1 cellular context compared by ENCODE assay signal in genomic region chr20:63553251-63553932, GRCh38.
TF ChIP-seq lines count a peak whose summit lies in the region.

No MANE protein-coding gene starts in this region.

TF ChIP-seq in K562, 482 proteins besides CTCF, POLR2A, EP300 and RAD21:
- peak; percentile 82 for TF ChIP-seq SP1 (CRISPR knock-in tag; IDR thresholded peaks at IDR 0.05)
- peak; percentile 91 for TF ChIP-seq ZNF740 (CRISPR knock-in tag; IDR thresholded peaks at IDR 0.05)
- peak in 1 of 2 experiments; percentile 91; a peak in 2 of 4 replicates for TF ChIP-seq ZNF740 (tag; IDR thresholded peaks at IDR 0.05)
- peak; percentile 52 for TF ChIP-seq KDM5B (IDR thresholded peaks at IDR 0.05; ENCODE audit: insufficient replicate concordance, low read depth, low read length)
- peak; percentile 16 for TF ChIP-seq PRDM10 (IDR thresholded peaks at IDR 0.05; ENCODE audit: partially characterized antibody)
- no peak for TF ChIP-seq MEF2A (IDR thresholded peaks at IDR 0.05; ENCODE audit: control insufficient read depth, low read depth, low read length)
- TF ChIP-seq VEZF1 (CRISPR knock-in tag; IDR thresholded peaks at IDR 0.05), result peak; percentile 83
- no peak for TF ChIP-seq KHSRP (IDR thresholded peaks at IDR 0.05)
- TF ChIP-seq NRF1 (conservative IDR thresholded peaks at IDR 0.05 in 1 of 2, IDR thresholded peaks at IDR 0.05 in 1 of 2), result peak; percentile 86 to 87
- TF ChIP-seq HDGF (IDR thresholded peaks at IDR 0.05), result 0 out of 2 replicates have a peak, but pooled peaks have one; percentile 52
- 0 out of 2 replicates have a peak, but pooled peaks have one; percentile 61 for TF ChIP-seq CXXC5 (CRISPR knock-in tag; IDR thresholded peaks at IDR 0.05)
- TF ChIP-seq CCNT2 (IDR thresholded peaks at IDR 0.05; ENCODE audit: borderline replicate concordance, extremely low read depth, insufficient read length, low read depth, low read length), result peak; percentile 76
- peak; percentile 10; the same call in 1 of the 2 replicates for TF ChIP-seq TFAP4 (CRISPR knock-in tag; IDR thresholded peaks at IDR 0.05; ENCODE audit: borderline replicate concordance)
- 0 out of 4 replicates have a peak, but pooled peaks of 1 of the 2 experiments have one; percentile 25 for TF ChIP-seq KDM4B (IDR thresholded peaks at IDR 0.05; ENCODE audit: borderline replicate concordance in 2 of 2, low read depth in 1 of 2)
- TF ChIP-seq RBFOX2 (IDR thresholded peaks at IDR 0.05; ENCODE audit: low read depth, low read length), result peak; percentile 35
- TF ChIP-seq HMGN3 (IDR thresholded peaks at IDR 0.05; ENCODE audit: borderline replicate concordance, extremely low read depth, insufficient read length, low read depth, low read length), result peak; percentile 74
- TF ChIP-seq MAZ (CRISPR knock-in tag; conservative IDR thresholded peaks at IDR 0.05 in 1 of 2, IDR thresholded peaks at IDR 0.05 in 1 of 2), result peak; percentile 45 to 60; a peak in 2 of 4 replicates
- peak; percentile 1; the same call in 1 of the 2 replicates for TF ChIP-seq GABPB1 (CRISPR knock-in tag; IDR thresholded peaks at IDR 0.05)
- peak; percentile 10; the same call in 1 of the 2 replicates for TF ChIP-seq ZBTB7A (IDR thresholded peaks at IDR 0.05; ENCODE audit: borderline replicate concordance, control insufficient read depth, low read depth, low read length)
- 0 out of 2 replicates have a peak, but pooled peaks have one; percentile 50 for TF ChIP-seq RB1 (IDR thresholded peaks at IDR 0.05; ENCODE audit: low read depth)
- TF ChIP-seq SIN3A (IDR thresholded peaks at IDR 0.05; ENCODE audit: borderline replicate concordance in 2 of 2, control insufficient read depth in 1 of 2, low read depth in 2 of 2, low read length in 2 of 2), result peak in 1 of 2 experiments; percentile 56; a peak in 1 of 4 replicates
- TF ChIP-seq POLR2B (IDR thresholded peaks at IDR 0.05; ENCODE audit: low read depth, partially characterized antibody), result no peak
- peak; percentile 44; the same call in 1 of the 2 replicates for TF ChIP-seq MBD2 (IDR thresholded peaks at IDR 0.05; ENCODE audit: borderline replicate concordance, low read depth)
- 0 out of 2 replicates have a peak, but pooled peaks have one; percentile 11 for TF ChIP-seq KDM2B (CRISPR knock-in tag; IDR thresholded peaks at IDR 0.05)
- no peak for TF ChIP-seq HDAC1 (IDR thresholded peaks at IDR 0.05)
- TF ChIP-seq PHF8 (IDR thresholded peaks at IDR 0.05; ENCODE audit: borderline replicate concordance, low read length), result peak; percentile 56; the same call in 1 of the 2 replicates
- 0 out of 2 replicates have a peak, but pooled peaks have one; percentile 16 for TF ChIP-seq TOE1 (IDR thresholded peaks at IDR 0.05; ENCODE audit: borderline replicate concordance)
- no peak for TF ChIP-seq TOE1 (CRISPR knock-in tag; IDR thresholded peaks at IDR 0.05; ENCODE audit: borderline replicate concordance, low read depth)
- TF ChIP-seq ZNF12 (CRISPR knock-in tag; IDR thresholded peaks at IDR 0.05), result no peak
- peak; percentile 55 for TF ChIP-seq POLR2G (IDR thresholded peaks at IDR 0.05; ENCODE audit: low read depth, low read length)
- TF ChIP-seq ETS1 (conservative IDR thresholded peaks at IDR 0.05; ENCODE audit: control insufficient read depth, low read depth, low read length), result 0 out of 2 replicates have a peak, but pooled peaks have one; percentile 12
- TF ChIP-seq RBM25 (IDR thresholded peaks at IDR 0.05; ENCODE audit: low read depth, low read length, severe bottlenecking), result no peak
- no peak for TF ChIP-seq PREB (CRISPR knock-in tag; IDR thresholded peaks at IDR 0.05)
